In the genomic region with DNA sequence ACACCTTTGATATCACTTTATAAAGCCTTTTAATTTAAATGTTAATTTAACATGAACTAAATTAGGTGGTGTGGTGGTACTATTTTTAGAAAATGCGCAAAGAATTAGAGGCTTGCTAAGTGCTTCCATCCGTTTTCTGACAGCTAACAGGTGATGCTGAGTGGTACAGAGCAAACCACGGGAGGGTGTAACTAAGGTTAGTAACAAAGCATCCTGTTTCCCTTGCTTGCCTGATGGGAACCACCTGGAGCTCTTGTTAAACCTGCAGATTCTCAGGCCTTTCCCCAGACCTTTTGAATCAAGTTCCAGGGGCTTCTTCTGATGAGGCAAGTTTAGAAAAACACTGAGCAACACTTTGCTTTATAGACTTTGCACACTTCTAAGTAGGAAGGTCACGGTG, we compare ENCODE assay signal across 29 cellular contexts.
A peak's percentile ranks its signal among the peaks of the same experiment; 100 is the strongest.
DNase-seq lines count a peak whose midpoint lies in the region; ATAC-seq, FAIRE-seq and TF ChIP-seq lines count a peak whose summit lies in the region.
"Had no signal": no experiment of that assay in that cellular context is flagged by ENCODE, and none has a peak within 500 bp of the region (broad histone marks: within the 10 kb centered on the region; RNA-seq: fewer than 3 reads in every experiment).

No MANE protein-coding gene starts in this region.

- no peak overlapping the region for H3K4me3 ChIP-seq in GM12878
- H3K4me3 ChIP-seq: esophagus squamous epithelium, heart left ventricle, skin epidermis had no signal

- no peak for TF ChIP-seq RAD21 in GM12878 (IDR thresholded peaks at IDR 0.05; ENCODE audit: insufficient read depth, low read depth, low read length)

- no peak for TF ChIP-seq CTCF in GM12878 (IDR thresholded peaks at IDR 0.05 in 2 of 3, conservative IDR thresholded peaks at IDR 0.05 in 1 of 3; ENCODE audit: control insufficient read depth in 2 of 3, extremely low read depth in 1 of 3, insufficient read depth in 1 of 3, low read depth in 3 of 3, low read length in 3 of 3)

- H3K9me3 Mint-ChIP-seq in stimulated activated naive CD8-positive, alpha-beta T cell treated with anti-CD3 and anti-CD28 coated beads, Interleukin-15, amount 100 ng/mL, for 72 hours: no peaks in the 10 kb centered on the region
- H3K9me3 Mint-ChIP-seq: activated CD8-positive, alpha-beta T cell treated with anti-CD3 and anti-CD28 coated beads for 36 hours; activated naive CD4-positive, alpha-beta T cell treated with anti-CD3 and anti-CD28 coated beads, Interleukin-2, amount 50 U/mL, for 24 hours; CD14-positive monocyte; stimulated activated naive B cell treated with anti-CD40 and anti-IgM and Interleukin-4, amounts not matched to agents 10 μg/mL and 1 μg/mL and 100 μg/mL, for 72 hours; type B pancreatic cell had no signal

- no peaks in the 10 kb centered on the region for H3K9me3 ChIP-seq in GM12878 (replicated peaks; ENCODE audit: control insufficient read depth, insufficient read depth, low read length)
- H3K9me3 ChIP-seq: esophagus squamous epithelium, heart left ventricle had no signal

- CTCF ChIA-PET in GM12878 (lab: Yijun Ruan, JAX): no interaction called here

- no peak overlapping the region for H3K9ac ChIP-seq in GM12878 (ENCODE audit: control insufficient read depth, insufficient read depth, low read length)
- H3K9ac ChIP-seq: parathyroid adenoma had no signal

- peaks cover 6% of the 10 kb centered on the region for H3K4me1 ChIP-seq in GM12878 (ENCODE audit: control insufficient read depth, insufficient read depth, low read length)
- H3K4me1 ChIP-seq: parathyroid adenoma had no signal

- no peak overlapping the region for H3K4me2 ChIP-seq in GM12878 (ENCODE audit: control insufficient read depth, insufficient read depth)

- SMC1A ChIA-PET in GM12878 (lab: Charles Lee; ENCODE audit: uncharacterized antibody, unreplicated experiment): interaction anchor here (0.7 to 1.5 kb wide), 3 partner anchors 44 to 277 kb away, joined by 3 to 5 read pairs (median 3); no protein-coding TSS in a partner anchor

- BruUV-seq in GM12878 (replicated peaks; lab: Mats Ljungman, UMichigan): no TSS peak

- WGBS in GM12878 (ENCODE audit: insufficient coverage, insufficient replicate concordance, low lambda C conversion rate, missing lambda C conversion rate): 40% methylated on average over 4 of the region's 4 CpGs

- DNase-seq in NCI-H2029 (lab: John Stamatoyannopoulos, UW) (peak; percentile 11), NCI-H2029 treated with DMSO at 0.1 percent for 48 hours (lab: John Stamatoyannopoulos, UW) (no peak), NCI-H345 treated with DMSO at 0.1 percent for 48 hours (lab: John Stamatoyannopoulos, UW; ENCODE audit: unreplicated experiment) (peak; percentile 55), GM12878 (ENCODE audit: low read depth, low spot score) (no peak)
- DNase-seq in stimulated activated naive CD8-positive, alpha-beta T cell treated with anti-CD3 and anti-CD28 coated beads, Interleukin-15, amount 100 ng/mL, for 72 hours: no peak
- DNase-seq in activated CD4-positive, alpha-beta T cell treated with anti-CD3 and anti-CD28 coated beads for 48 hours: no peak
- DNase-seq: activated CD4-positive, CD25-positive, alpha-beta regulatory T cell treated with anti-CD3 and anti-CD28 coated beads, Interleukin-2, amount 50 U/mL, for 72 hours; activated CD8-positive, alpha-beta T cell treated with anti-CD3 and anti-CD28 coated beads for 36 hours; amygdala; brain microvascular endothelial cell; DMS79 treated with DMSO at 0.1 percent for 48 hours; esophagus squamous epithelium; foreskin melanocyte; heart left ventricle; NCI-H1436 treated with DMSO at 0.1 percent for 48 hours; NCI-H226; SHP77; stimulated activated naive B cell treated with anti-CD40 and anti-IgM and Interleukin-4, amounts not matched to agents 10 μg/mL and 1 μg/mL and 100 μg/mL, for 72 hours had no signal

- H3K36me3 ChIP-seq in GM12878 (ENCODE audit: control insufficient read depth in 2 of 2, insufficient read depth in 2 of 2, low read length in 1 of 2): peaks cover 0 to 6% of the 10 kb centered on the region in 2 experiments; a peak in 2 of 4 replicates

- H3K27ac ChIP-seq in GM12878 (ENCODE audit: control insufficient read depth, insufficient read depth): no peak overlapping the region
- H3K27ac ChIP-seq: brain microvascular endothelial cell, esophagus squamous epithelium, heart left ventricle, parathyroid adenoma, skin epidermis had no signal

- no peaks in the 10 kb centered on the region for H3K27me3 ChIP-seq in GM12878 (replicated peaks in 1 of 2; ENCODE audit: control insufficient read depth in 2 of 2, insufficient read depth in 2 of 2, low read length in 1 of 2)
- H3K27me3 ChIP-seq: brain microvascular endothelial cell, esophagus squamous epithelium, heart left ventricle had no signal

- H3K27me3 Mint-ChIP-seq in stimulated activated naive CD8-positive, alpha-beta T cell treated with anti-CD3 and anti-CD28 coated beads, Interleukin-15, amount 100 ng/mL, for 72 hours: no peaks in the 10 kb centered on the region
- H3K27me3 Mint-ChIP-seq: activated CD8-positive, alpha-beta T cell treated with anti-CD3 and anti-CD28 coated beads for 36 hours; activated naive CD4-positive, alpha-beta T cell treated with anti-CD3 and anti-CD28 coated beads, Interleukin-2, amount 50 U/mL, for 24 hours; stimulated activated naive B cell treated with anti-CD40 and anti-IgM and Interleukin-4, amounts not matched to agents 10 μg/mL and 1 μg/mL and 100 μg/mL, for 72 hours; type B pancreatic cell had no signal

- in situ Hi-C loops in GM12878 (cut with MboI): no loop called here

- peaks cover 6% of the 10 kb centered on the region for H3K4me1 Mint-ChIP-seq in stimulated activated naive CD8-positive, alpha-beta T cell treated with anti-CD3 and anti-CD28 coated beads, Interleukin-15, amount 100 ng/mL, for 72 hours
- H3K4me1 Mint-ChIP-seq: activated naive CD4-positive, alpha-beta T cell treated with anti-CD3 and anti-CD28 coated beads, Interleukin-2, amount 50 U/mL, for 24 hours; CD14-positive monocyte; stimulated activated naive B cell treated with anti-CD40 and anti-IgM and Interleukin-4, amounts not matched to agents 10 μg/mL and 1 μg/mL and 100 μg/mL, for 72 hours had no signal

- no peak overlapping the region for H3K27ac Mint-ChIP-seq in stimulated activated naive CD8-positive, alpha-beta T cell treated with anti-CD3 and anti-CD28 coated beads, Interleukin-15, amount 100 ng/mL, for 72 hours
- H3K27ac Mint-ChIP-seq: activated CD8-positive, alpha-beta T cell treated with anti-CD3 and anti-CD28 coated beads for 36 hours; activated naive CD4-positive, alpha-beta T cell treated with anti-CD3 and anti-CD28 coated beads, Interleukin-2, amount 50 U/mL, for 24 hours; stimulated activated naive B cell treated with anti-CD40 and anti-IgM and Interleukin-4, amounts not matched to agents 10 μg/mL and 1 μg/mL and 100 μg/mL, for 72 hours; type B pancreatic cell had no signal

- no peak for TF ChIP-seq EP300 in GM12878 (IDR thresholded peaks at IDR 0.05; ENCODE audit: borderline replicate concordance in 1 of 2, control insufficient read depth in 1 of 2, low read depth in 2 of 2, low read length in 2 of 2)

- ATAC-seq in HG02885 (IDR thresholded peaks at IDR 0.05; ENCODE audit: poor library complexity, unreplicated experiment) (peak; percentile 5), GM12878 (no peak), HG02884 (IDR thresholded peaks at IDR 0.05; ENCODE audit: unreplicated experiment) (no peak)
- ATAC-seq in stimulated activated naive CD8-positive, alpha-beta T cell treated with anti-CD3 and anti-CD28 coated beads, Interleukin-15, amount 100 ng/mL, for 72 hours: no peak
- ATAC-seq: activated CD8-positive, alpha-beta T cell treated with anti-CD3 and anti-CD28 coated beads for 36 hours; Panc1 had no signal

- H3K4me3 Mint-ChIP-seq in stimulated activated naive CD8-positive, alpha-beta T cell treated with anti-CD3 and anti-CD28 coated beads, Interleukin-15, amount 100 ng/mL, for 72 hours: no peak overlapping the region
- H3K4me3 Mint-ChIP-seq: activated CD8-positive, alpha-beta T cell treated with anti-CD3 and anti-CD28 coated beads for 36 hours; activated naive CD4-positive, alpha-beta T cell treated with anti-CD3 and anti-CD28 coated beads, Interleukin-2, amount 50 U/mL, for 24 hours; CD14-positive monocyte; stimulated activated naive B cell treated with anti-CD40 and anti-IgM and Interleukin-4, amounts not matched to agents 10 μg/mL and 1 μg/mL and 100 μg/mL, for 72 hours; type B pancreatic cell had no signal

- POLR2A ChIA-PET in GM12878 (lab: Charles Lee): no interaction called here

- RAD21 ChIA-PET in GM12878 (lab: Charles Lee; ENCODE audit: unreplicated experiment): no interaction called here

- no peaks in the 10 kb centered on the region for H4K20me1 ChIP-seq in GM12878 (ENCODE audit: control insufficient read depth, insufficient read depth)

- intact Hi-C loops in GM12878 (cut with micrococcal nuclease; ENCODE audit: unreplicated experiment): no loop called here

- H3K79me2 ChIP-seq in GM12878 (ENCODE audit: control insufficient read depth, insufficient read depth, low read length): no peaks in the 10 kb centered on the region
- H3K79me2 ChIP-seq: parathyroid adenoma had no signal

- TF ChIP-seq POLR2A in GM12878 (IDR thresholded peaks at IDR 0.05; ENCODE audit: low read depth, low read length): no peak

- FAIRE-seq in GM12878 (lab: Jason Lieb, UNC): no peak
- FAIRE-seq: GM18507, H1, keratinocyte had no signal

- no peak overlapping the region for H2AFZ ChIP-seq in GM12878 (ENCODE audit: control insufficient read depth, low read depth, low read length)
- H2AFZ ChIP-seq: parathyroid adenoma had no signal

TF ChIP-seq in GM12878, 131 proteins besides CTCF, POLR2A, EP300 and RAD21:
- TF ChIP-seq LARP7 (IDR thresholded peaks at IDR 0.05) (no peak), MEF2A (IDR thresholded peaks at IDR 0.05; ENCODE audit: insufficient read depth, low read depth, low read length) (0 out of 2 replicates have a peak, but pooled peaks have one; percentile 20), KLF5 (IDR thresholded peaks at IDR 0.05; ENCODE audit: partially characterized antibody) (no peak), TCF12 (IDR thresholded peaks at IDR 0.05; ENCODE audit: low read depth, low read length) (0 out of 2 replicates have a peak, but pooled peaks have one; percentile 12)
- TF ChIP-seq, protein P1, sequence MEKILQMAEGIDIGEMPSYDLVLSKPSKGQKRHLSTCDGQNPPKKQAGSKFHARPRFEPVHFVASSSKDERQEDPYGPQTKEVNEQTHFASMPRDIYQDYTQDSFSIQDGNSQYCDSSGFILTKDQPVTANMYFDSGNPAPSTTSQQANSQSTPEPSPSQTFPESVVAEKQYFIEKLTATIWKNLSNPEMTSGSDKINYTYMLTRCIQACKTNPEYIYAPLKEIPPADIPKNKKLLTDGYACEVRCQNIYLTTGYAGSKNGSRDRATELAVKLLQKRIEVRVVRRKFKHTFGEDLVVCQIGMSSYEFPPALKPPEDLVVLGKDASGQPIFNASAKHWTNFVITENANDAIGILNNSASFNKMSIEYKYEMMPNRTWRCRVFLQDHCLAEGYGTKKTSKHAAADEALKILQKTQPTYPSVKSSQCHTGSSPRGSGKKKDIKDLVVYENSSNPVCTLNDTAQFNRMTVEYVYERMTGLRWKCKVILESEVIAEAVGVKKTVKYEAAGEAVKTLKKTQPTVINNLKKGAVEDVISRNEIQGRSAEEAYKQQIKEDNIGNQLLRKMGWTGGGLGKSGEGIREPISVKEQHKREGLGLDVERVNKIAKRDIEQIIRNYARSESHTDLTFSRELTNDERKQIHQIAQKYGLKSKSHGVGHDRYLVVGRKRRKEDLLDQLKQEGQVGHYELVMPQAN (conservative IDR thresholded peaks at IDR 0.05): no peak

Comparison
In these comparisons a context has a peak if more than half of its experiments do, and no peak if none do; other contexts are left out.
1. DNase-seq: peak in NCI-H2029 (single experiment) and NCI-H345 treated with DMSO at 0.1 percent for 48 hours (single experiment); none in NCI-H2029 treated with DMSO at 0.1 percent for 48 hours (single experiment), GM12878 (single experiment), stimulated activated naive CD8-positive, alpha-beta T cell treated with anti-CD3 and anti-CD28 coated beads, Interleukin-15, amount 100 ng/mL, for 72 hours (0 of 2) and activated CD4-positive, alpha-beta T cell treated with anti-CD3 and anti-CD28 coated beads for 48 hours (single experiment).